Comparison of ENCODE assay signal across 8 cellular contexts in the genomic region with DNA sequence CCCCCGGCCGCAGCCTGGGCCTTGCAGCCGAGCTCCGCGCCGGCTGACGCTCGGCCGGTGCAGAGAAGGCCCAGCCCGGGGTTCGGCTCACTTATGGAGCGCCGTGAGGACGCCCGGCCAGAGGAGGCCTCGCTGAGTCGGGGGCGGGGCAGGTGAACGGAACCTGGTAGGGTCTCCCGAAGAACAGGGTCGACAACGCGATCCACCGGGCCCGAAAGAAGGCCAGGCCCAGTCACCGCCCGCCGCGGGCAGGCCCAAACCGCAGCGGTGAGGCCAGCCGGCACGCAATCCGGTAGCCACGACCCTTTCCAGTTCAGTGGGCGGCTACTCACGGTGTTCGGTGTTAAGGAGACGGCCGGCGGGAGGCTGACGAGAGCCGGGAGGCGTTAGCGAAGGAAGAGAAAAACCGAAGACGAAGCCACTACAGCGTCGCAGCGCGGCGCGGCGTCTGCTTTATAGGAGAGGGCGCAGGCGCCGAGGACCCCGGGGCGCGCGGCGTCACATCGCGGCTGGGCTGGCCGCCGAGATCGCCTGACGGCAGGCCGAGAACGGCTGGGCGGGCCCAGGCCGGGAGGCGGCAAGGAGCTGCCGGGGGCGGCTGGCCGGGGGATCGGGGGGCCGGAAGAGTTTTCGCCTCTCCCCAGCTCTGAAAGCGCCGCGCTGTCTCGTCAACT. TPM values are rescaled to one million over a fixed set of nuclear protein-coding genes. Genes with fewer than 3 reads are reported as not detected.
DNase-seq lines count a peak whose midpoint lies in the region; ATAC-seq, FAIRE-seq and TF ChIP-seq lines count a peak whose summit lies in the region.

TSS of gene SKP1 (minus strand) at position 428 of the 674 bp plus-strand sequence. CDS start 2,928 bp downstream, outside the sequence.

- peaks cover 47% of the 10 kb centered on the region for H3K79me2 ChIP-seq in HepG2 (ENCODE audit: insufficient read depth, low read length)

- TF ChIP-seq POLR2A in GM19193 (IDR thresholded peaks at IDR 0.05; ENCODE audit: extremely low read depth, insufficient read depth, insufficient read length) (peak; percentile 99), HepG2 (IDR thresholded peaks at IDR 0.05; ENCODE audit: insufficient read depth in 1 of 2, low read depth in 2 of 2, low read length in 2 of 2) (peak; percentile 94 to 99)

- H3K27me3 ChIP-seq in BJ (ENCODE audit: control insufficient read depth, insufficient read depth, low read length) (no peaks in the 10 kb centered on the region), HepG2 (ENCODE audit: control insufficient read depth in 1 of 2, insufficient read depth in 2 of 2, low read length in 2 of 2) (no peaks in the 10 kb centered on the region)

- WGBS in HepG2 (ENCODE audit: low lambda C conversion rate) = 1% methylated on average over 17 of the region's 83 CpGs

- TF ChIP-seq EP300 in HepG2 (IDR thresholded peaks at IDR 0.05; ENCODE audit: low read depth in 2 of 2, low read length in 2 of 2) (no peak), HepG2 (CRISPR knock-in tag; IDR thresholded peaks at IDR 0.05; ENCODE audit: borderline replicate concordance) (no peak; the same call in 1 of the 2 replicates)

- intact Hi-C loops in HepG2 (cut with micrococcal nuclease; ENCODE audit: unreplicated experiment) = loop anchor here (5.0 kb wide), 1 partner anchor 51 kb away; the partner anchor contains the start of gene PPP2CA

- peaks cover 32% of the 10 kb centered on the region for H4K20me1 ChIP-seq in HepG2 (ENCODE audit: insufficient read depth, low read length)

- H3K4me1 ChIP-seq in HepG2 (ENCODE audit: insufficient read depth, low read length) = peaks cover 45% of the 10 kb centered on the region

- peak within 1 kb of the TSS; percentile 98 for H3K27ac ChIP-seq in HepG2 (ENCODE audit: extremely low read length, insufficient read depth, low read length)

- BruUV-seq in HepG2 (replicated peaks; lab: Mats Ljungman, UMichigan) = no TSS peak

- no peak for TF ChIP-seq CTCF in BJ (IDR thresholded peaks at IDR 0.05; ENCODE audit: insufficient read depth, low read depth, low read length)
- TF ChIP-seq CTCF in HepG2 (CRISPR knock-in tag; IDR thresholded peaks at IDR 0.05) = peak; percentile 33

- in situ Hi-C loops in HepG2 (cut with HindIII; ENCODE audit: extremely low pct_ligation_motif_present, low pct_unique_long_range_greater_than_20kb) = loop anchor here (5.0 to 25.0 kb wide), 2 partner anchors 51 to 411 kb away; partner anchors contain the start of gene PPP2CA

- CTCF ChIA-PET in BJ (lab: Yijun Ruan, JAX) = interaction anchor here (0.6 to 3.4 kb wide), 9 partner anchors 8 to 411 kb away, joined by 3 to 10 read pairs (median 5); no protein-coding TSS in a partner anchor
- CTCF ChIA-PET in HepG2 (lab: Yijun Ruan, JAX; ENCODE audit: low intra/inter-chr PET ratio, low total read pairs) = no interaction called here

- no peak for TF ChIP-seq RAD21 in HepG2 (CRISPR knock-in tag; IDR thresholded peaks at IDR 0.05)

- peak within 1 kb of the TSS; percentile 60 for H2AFZ ChIP-seq in HepG2 (ENCODE audit: low read length)

- H3K4me2 ChIP-seq in HepG2 (ENCODE audit: low read depth, low read length) = peak within 1 kb of the TSS; percentile 99

- H3K9ac ChIP-seq in HepG2 (ENCODE audit: insufficient read depth, low read depth, low read length) = peak within 1 kb of the TSS; percentile 99

- peak within 1 kb of the TSS; percentile 98 for H3K4me3 ChIP-seq in BJ (ENCODE audit: low read depth, low read length)
- peak within 1 kb of the TSS; percentile 95 to 97 (median 97) for H3K4me3 ChIP-seq in HepG2 (replicated peaks in 1 of 3; ENCODE audit: insufficient read depth in 1 of 3, low read depth in 2 of 3, low read length in 3 of 3)

- DNase-seq in BJ (ENCODE audit: low read depth) (no peak), NCI-H69 (lab: John Stamatoyannopoulos, UW) (peak; percentile 94), dermis blood vessel endothelial cell (peak; percentile 87), HepG2 (ENCODE audit: low spot score) (peak; percentile 56)
- peak; percentile 81 to 86 for DNase-seq in activated CD4-positive, alpha-beta T cell treated with anti-CD3 and anti-CD28 coated beads, Interleukin-2, amount 50 U/mL, for 48 hours
- DNase-seq in stimulated activated CD4-positive, alpha-beta T cell treated with anti-CD3 and anti-CD28 coated beads, Interleukin-2, amount 100 ng/mL, for 48 hours = peak; percentile 79 to 85

- H3K36me3 ChIP-seq in BJ (ENCODE audit: control insufficient read depth, insufficient read depth, low read length) (peaks cover 3% of the 10 kb centered on the region), HepG2 (replicated peaks in 1 of 2; ENCODE audit: control insufficient read depth in 1 of 2, insufficient read depth in 2 of 2, low read length in 2 of 2) (peaks cover 3 to 19% of the 10 kb centered on the region in 2 experiments; a peak in 4 of 5 replicates)

- ATAC-seq in HG03378 (IDR thresholded peaks at IDR 0.05; ENCODE audit: unreplicated experiment) (peak; percentile 41), HepG2 (peak; percentile 78)

- no peaks in the 10 kb centered on the region for H3K9me3 ChIP-seq in HepG2 (ENCODE audit: low read length)

- FAIRE-seq in HepG2 (lab: Jason Lieb, UNC) = no peak

- POLR2A ChIA-PET in BJ (lab: Charles Lee) = interaction anchor here (0.5 to 0.7 kb wide), 2 partner anchors 8 to 14 kb away, joined by 3 to 4 read pairs; no protein-coding TSS in a partner anchor
- POLR2A ChIA-PET in HepG2 (lab: Yijun Ruan, JAX) = interaction anchor here (0.6 to 2.9 kb wide), 32 partner anchors 8 to 411 kb away, joined by 3 to 46 read pairs (median 4); partner anchors contain the start of gene PPP2CA

TF ChIP-seq in HepG2, 621 proteins besides CTCF, POLR2A, EP300 and RAD21 (continues in another document):
- TF ChIP-seq YEATS4 (CRISPR knock-in tag; IDR thresholded peaks at IDR 0.05; ENCODE audit: borderline replicate concordance) (peak; percentile 89), DR1 (CRISPR knock-in tag; IDR thresholded peaks at IDR 0.05) (peak; percentile 98), HMGXB3 (CRISPR knock-in tag; IDR thresholded peaks at IDR 0.05; ENCODE audit: borderline replicate concordance) (no peak), SIX4 (CRISPR knock-in tag; IDR thresholded peaks at IDR 0.05) (no peak)

RNA-seq across cellular contexts. Expression of gene SKP1, which starts in this region (rescaled TPM):
- polyA plus RNA-seq in BJ (2011; rRNA removed) = 183 and 496 TPM in 2 replicates
- polyA minus RNA-seq in BJ (2011; rRNA and poly(A)+ RNA removed) = 61.2 and 62.3 TPM in 2 replicates
- total RNA-seq in dermis blood vessel endothelial cell = 172 and 393 TPM in 2 replicates
- total RNA-seq in HepG2 (2016; rRNA removed; fragmentation: Illumina TruSeq; extraction: Trizol) = 340 and 507 TPM in 2 replicates
- total RNA-seq in HepG2 (2016; cell fraction: cytosol; rRNA removed; fragmentation: Illumina TruSeq; extraction: Trizol; ENCODE audit: low read depth) = 137 and 143 TPM in 2 replicates
- total RNA-seq in HepG2 (2016; cell fraction: insoluble cytoplasmic fraction; rRNA removed; fragmentation: Illumina TruSeq; extraction: Trizol) = 343 and 521 TPM in 2 replicates
- total RNA-seq in HepG2 (2016; cell fraction: membrane; rRNA removed; fragmentation: Illumina TruSeq; extraction: Trizol) = 93.7 and 100 TPM in 2 replicates
- 151 and 157 TPM in 2 replicates for total RNA-seq in HepG2 (2016; cell fraction: nucleus; rRNA removed; fragmentation: Illumina TruSeq; extraction: Trizol)
- polyA plus RNA-seq in HepG2 (2011; rRNA removed) = 93.6 and 134 TPM in 2 replicates
- polyA plus RNA-seq in HepG2 (2011; cell fraction: cytosol; rRNA removed) = 88.5 and 154 TPM in 2 replicates
- polyA plus RNA-seq in HepG2 (2011; cell fraction: nucleus; rRNA removed) = 34.1 and 52.2 TPM in 2 replicates
- polyA plus RNA-seq in HepG2 (2012) = 309 and 384 TPM in 2 replicates
- polyA plus RNA-seq in HepG2 (2016; cell fraction: cytosol; fragmentation: Illumina TruSeq; extraction: Trizol; ENCODE audit: low read depth) = 114 and 131 TPM in 2 replicates
- 701 and 780 TPM in 2 replicates for polyA plus RNA-seq in HepG2 (2016; cell fraction: insoluble cytoplasmic fraction; fragmentation: Illumina TruSeq; extraction: Trizol; ENCODE audit: low read depth)
- polyA plus RNA-seq in HepG2 (2016; cell fraction: membrane; fragmentation: Illumina TruSeq; extraction: Trizol; ENCODE audit: low read depth) = 95.3 and 99.7 TPM in 2 replicates
- 220 and 238 TPM in 2 replicates for polyA plus RNA-seq in HepG2 (2016; cell fraction: nucleus; fragmentation: Illumina TruSeq; extraction: Trizol; ENCODE audit: insufficient read depth, low read depth)
- polyA minus RNA-seq in HepG2 (2011; rRNA and poly(A)+ RNA removed; ENCODE audit: low replicate concordance) = 30.3 and 67.0 TPM in 2 replicates
- 87.3 and 99.7 TPM in 2 replicates for polyA minus RNA-seq in HepG2 (2011; cell fraction: cytosol; rRNA and poly(A)+ RNA removed)
- polyA minus RNA-seq in HepG2 (2011; cell fraction: nucleus; rRNA and poly(A)+ RNA removed) = 122 and 128 TPM in 2 replicates
